ENCODE assay signal across 11 cellular contexts in the genomic region with DNA sequence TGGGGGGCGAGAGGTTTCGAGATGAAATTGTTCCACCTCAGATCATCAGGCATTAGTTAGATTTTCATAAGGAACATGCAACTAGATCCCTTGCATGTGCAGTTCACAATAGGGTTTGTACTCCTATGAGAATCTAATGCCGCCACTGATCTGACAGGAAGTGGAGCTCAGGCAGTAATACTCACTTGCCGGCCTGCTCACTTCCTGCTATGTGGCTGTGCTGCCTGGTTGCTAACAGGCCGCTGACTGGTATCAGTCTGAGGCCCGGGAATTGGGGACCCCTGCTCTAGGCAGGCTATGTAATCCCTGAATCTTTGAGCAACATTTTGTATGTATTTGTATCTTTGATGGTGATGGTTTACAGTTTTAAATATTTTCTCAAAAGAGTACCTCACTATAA. TPM values are rescaled to one million over a fixed set of nuclear protein-coding genes. Genes with fewer than 3 reads are reported as not detected.
DNase-seq lines count a peak whose midpoint lies in the region; ATAC-seq and TF ChIP-seq lines count a peak whose summit lies in the region.
"Had no signal": no experiment of that assay in that cellular context is flagged by ENCODE, and none has a peak within 500 bp of the region (broad histone marks: within the 10 kb centered on the region; RNA-seq: fewer than 3 reads in every experiment).

No MANE protein-coding gene starts in this region.

- H3K4me1 ChIP-seq in uterus, result no peaks in the 10 kb centered on the region

- H3K9me3 Mint-ChIP-seq in activated B cell treated with CpG ODN at 0.5 μM for 24 hours, result no peaks in the 10 kb centered on the region
- no peaks in the 10 kb centered on the region for H3K9me3 Mint-ChIP-seq in activated naive CD8-positive, alpha-beta T cell treated with anti-CD3 and anti-CD28 coated beads, Interleukin-2, amount 10 ng/mL, durations not matched to agents 7 days and 5 days
- H3K9me3 Mint-ChIP-seq: nephron progenitor cell had no signal

- CTCF ChIA-PET in activated B cell treated with CpG ODN at 0.5 μM for 24 hours (lab: Charles Lee), result no interaction called here

- peak; percentile 32 for DNase-seq in CMK (ENCODE audit: low read depth)
- no peak for DNase-seq in activated B cell treated with CpG ODN at 0.5 μM for 24 hours
- peak; percentile 40 for DNase-seq in activated naive CD8-positive, alpha-beta T cell treated with anti-CD3 and anti-CD28 coated beads, Interleukin-2, amount 10 ng/mL, durations not matched to agents 7 days and 5 days
- DNase-seq in stimulated activated CD4-positive, alpha-beta T cell treated with anti-CD3 and anti-CD28 coated beads, Interleukin-12 subunit alpha, Interleukin-12 subunit beta, amount 100 ng/mL, for 24 hours (ENCODE audit: low read depth in 2 of 2), result peak; percentile 17 to 19
- DNase-seq in NCI-H226, result no peak
- no peak for DNase-seq in uterus
- DNase-seq: nephron progenitor cell, WERI-Rb-1 had no signal

- H3K27me3 ChIP-seq in uterus, result no peaks in the 10 kb centered on the region
- H3K27me3 ChIP-seq: upper lobe of left lung had no signal

- H3K27me3 Mint-ChIP-seq in activated B cell treated with CpG ODN at 0.5 μM for 24 hours, result no peaks in the 10 kb centered on the region
- no peaks in the 10 kb centered on the region for H3K27me3 Mint-ChIP-seq in activated naive CD8-positive, alpha-beta T cell treated with anti-CD3 and anti-CD28 coated beads, Interleukin-2, amount 10 ng/mL, durations not matched to agents 7 days and 5 days

- peaks cover 5% of the 10 kb centered on the region for H3K4me1 Mint-ChIP-seq in activated B cell treated with CpG ODN at 0.5 μM for 24 hours
- peaks cover 31% of the 10 kb centered on the region for H3K4me1 Mint-ChIP-seq in activated naive CD8-positive, alpha-beta T cell treated with anti-CD3 and anti-CD28 coated beads, Interleukin-2, amount 10 ng/mL, durations not matched to agents 7 days and 5 days
- H3K4me1 Mint-ChIP-seq: nephron progenitor cell had no signal

- no peak overlapping the region for H3K27ac ChIP-seq in uterus
- H3K27ac ChIP-seq: WERI-Rb-1 had no signal

- TF ChIP-seq CTCF in activated B cell treated with CpG ODN at 0.5 μM for 24 hours (IDR thresholded peaks at IDR 0.05) (no peak), uterus (IDR thresholded peaks at IDR 0.05) (no peak)

- H3K4me3 Mint-ChIP-seq in activated B cell treated with CpG ODN at 0.5 μM for 24 hours, result no peak overlapping the region
- peak overlapping the region; percentile 35 for H3K4me3 Mint-ChIP-seq in activated naive CD8-positive, alpha-beta T cell treated with anti-CD3 and anti-CD28 coated beads, Interleukin-2, amount 10 ng/mL, durations not matched to agents 7 days and 5 days
- H3K4me3 Mint-ChIP-seq: nephron progenitor cell had no signal

- intact Hi-C loops in activated B cell treated with CpG ODN at 0.5 μM for 24 hours (cut with micrococcal nuclease), result no loop called here
- intact Hi-C loops in uterus (cut with DNase I; ENCODE audit: low total_unique reads), result no loop called here

- H3K4me3 ChIP-seq in uterus, result no peak overlapping the region
- H3K4me3 ChIP-seq: upper lobe of left lung had no signal

- H3K9me3 ChIP-seq in uterus, result no peaks in the 10 kb centered on the region
- H3K9me3 ChIP-seq: upper lobe of left lung had no signal

- H3K36me3 ChIP-seq in uterus, result no peaks in the 10 kb centered on the region

- peaks cover 80% of the 10 kb centered on the region for H3K36me3 Mint-ChIP-seq in activated B cell treated with CpG ODN at 0.5 μM for 24 hours (ENCODE audit: low read depth)
- peaks cover 34% of the 10 kb centered on the region for H3K36me3 Mint-ChIP-seq in activated naive CD8-positive, alpha-beta T cell treated with anti-CD3 and anti-CD28 coated beads, Interleukin-2, amount 10 ng/mL, durations not matched to agents 7 days and 5 days

- ATAC-seq in activated B cell treated with CpG ODN at 0.5 μM for 24 hours (ENCODE audit: low read depth) (peak; percentile 64), GM19351 (IDR thresholded peaks at IDR 0.05; ENCODE audit: unreplicated experiment) (no peak), GM18502 (IDR thresholded peaks at IDR 0.05; ENCODE audit: poor library complexity, unreplicated experiment) (no peak)
- peak; percentile 99 for ATAC-seq in activated naive CD8-positive, alpha-beta T cell treated with anti-CD3 and anti-CD28 coated beads, Interleukin-2, amount 10 ng/mL, durations not matched to agents 7 days and 5 days (ENCODE audit: low read depth)

- peak overlapping the region; percentile 53 for H3K27ac Mint-ChIP-seq in activated B cell treated with CpG ODN at 0.5 μM for 24 hours
- H3K27ac Mint-ChIP-seq in activated naive CD8-positive, alpha-beta T cell treated with anti-CD3 and anti-CD28 coated beads, Interleukin-2, amount 10 ng/mL, durations not matched to agents 7 days and 5 days, result peak overlapping the region; percentile 72

- no peak for TF ChIP-seq POLR2A in uterus (IDR thresholded peaks at IDR 0.05)

- POLR2A ChIA-PET in activated B cell treated with CpG ODN at 0.5 μM for 24 hours (lab: Charles Lee), result interaction anchor here (0.6 kb wide), 1 partner anchor 98 kb away, joined by 4 read pairs; no protein-coding TSS in a partner anchor
- POLR2A ChIA-PET in activated naive CD8-positive, alpha-beta T cell treated with anti-CD3 and anti-CD28 coated beads, Interleukin-2, amount 10 ng/mL, durations not matched to agents 7 days and 5 days (lab: Charles Lee), result interaction anchor here (1.2 kb wide), 1 partner anchor 162 kb away, joined by 3 read pairs; a partner anchor contains a TSS

RNA-seq across cellular contexts. Expression of a gene that starts 32.5 kb away (rescaled TPM):
- total RNA-seq in activated B cell treated with CpG ODN at 0.5 μM for 24 hours (5.1 and 6.1 TPM in 2 replicates), uterus (1 to 10 TPM in 3 of 4 donors, not detected in 1; 2.8 to 8.2 (median 5.0) TPM)
- 1 to 10 TPM; 8.7 to 9.0 TPM for total RNA-seq in activated naive CD8-positive, alpha-beta T cell treated with anti-CD3 and anti-CD28 coated beads, Interleukin-2, amount 10 ng/mL, durations not matched to agents 7 days and 5 days

RNA-seq across cellular contexts. Expression of a gene that starts 57.5 kb away (rescaled TPM):
- total RNA-seq in activated B cell treated with CpG ODN at 0.5 μM for 24 hours (not detected in 2 replicates), uterus (1 to 10 TPM in 1 of 4 donors, not detected in 3; 6.6 TPM)
- total RNA-seq in activated naive CD8-positive, alpha-beta T cell treated with anti-CD3 and anti-CD28 coated beads, Interleukin-2, amount 10 ng/mL, durations not matched to agents 7 days and 5 days, result under 1 TPM; 0.64 to 0.99 TPM

Comparison
In these comparisons a context has a peak if more than half of its experiments do, and no peak if none do; other contexts are left out.
1. DNase-seq: peak in CMK (single experiment), activated naive CD8-positive, alpha-beta T cell treated with anti-CD3 and anti-CD28 coated beads, Interleukin-2, amount 10 ng/mL, durations not matched to agents 7 days and 5 days (single experiment) and stimulated activated CD4-positive, alpha-beta T cell treated with anti-CD3 and anti-CD28 coated beads, Interleukin-12 subunit alpha, Interleukin-12 subunit beta, amount 100 ng/mL, for 24 hours (2 of 2); none in activated B cell treated with CpG ODN at 0.5 μM for 24 hours (single experiment), NCI-H226 (single experiment) and uterus (0 of 2).
2. ATAC-seq: peak in activated B cell treated with CpG ODN at 0.5 μM for 24 hours (single experiment) and activated naive CD8-positive, alpha-beta T cell treated with anti-CD3 and anti-CD28 coated beads, Interleukin-2, amount 10 ng/mL, durations not matched to agents 7 days and 5 days (single experiment); none in GM19351 (single experiment) and GM18502 (single experiment).